1 cellular context compared by ENCODE assay signal in the genomic region with DNA sequence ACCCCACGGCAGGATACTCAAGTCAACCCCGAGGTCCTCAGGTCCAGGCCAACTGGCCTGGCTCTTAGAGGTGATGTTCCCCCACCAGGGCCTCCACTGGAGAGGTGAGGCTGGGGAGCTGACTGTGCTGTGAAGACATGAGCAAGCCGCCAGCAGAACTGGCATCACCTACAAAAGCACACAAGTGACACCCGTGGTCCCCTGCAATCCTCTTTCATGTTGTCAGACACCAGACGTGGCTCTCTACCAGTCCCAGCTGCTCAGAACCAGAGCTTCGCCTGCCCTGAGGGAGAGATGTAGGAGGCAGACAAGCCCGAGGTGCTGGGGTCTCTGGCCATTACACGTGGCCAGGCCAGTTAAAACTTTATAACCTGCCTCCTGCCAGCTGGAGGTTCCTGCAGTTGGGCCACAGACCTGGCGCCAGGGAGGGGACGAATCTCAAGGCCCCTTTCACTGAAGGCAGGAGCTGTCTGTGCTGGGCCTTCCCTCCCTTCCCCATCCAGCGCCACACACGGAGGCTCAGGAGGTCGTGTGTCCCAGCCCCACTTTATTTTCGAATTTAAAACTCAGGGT.
TF ChIP-seq lines count a peak whose summit lies in the region.

No MANE protein-coding gene starts in this region.

TF ChIP-seq in WTC11, 78 proteins besides CTCF, POLR2A, EP300 and RAD21 (continued from another document):
- TF ChIP-seq, protein P1, sequence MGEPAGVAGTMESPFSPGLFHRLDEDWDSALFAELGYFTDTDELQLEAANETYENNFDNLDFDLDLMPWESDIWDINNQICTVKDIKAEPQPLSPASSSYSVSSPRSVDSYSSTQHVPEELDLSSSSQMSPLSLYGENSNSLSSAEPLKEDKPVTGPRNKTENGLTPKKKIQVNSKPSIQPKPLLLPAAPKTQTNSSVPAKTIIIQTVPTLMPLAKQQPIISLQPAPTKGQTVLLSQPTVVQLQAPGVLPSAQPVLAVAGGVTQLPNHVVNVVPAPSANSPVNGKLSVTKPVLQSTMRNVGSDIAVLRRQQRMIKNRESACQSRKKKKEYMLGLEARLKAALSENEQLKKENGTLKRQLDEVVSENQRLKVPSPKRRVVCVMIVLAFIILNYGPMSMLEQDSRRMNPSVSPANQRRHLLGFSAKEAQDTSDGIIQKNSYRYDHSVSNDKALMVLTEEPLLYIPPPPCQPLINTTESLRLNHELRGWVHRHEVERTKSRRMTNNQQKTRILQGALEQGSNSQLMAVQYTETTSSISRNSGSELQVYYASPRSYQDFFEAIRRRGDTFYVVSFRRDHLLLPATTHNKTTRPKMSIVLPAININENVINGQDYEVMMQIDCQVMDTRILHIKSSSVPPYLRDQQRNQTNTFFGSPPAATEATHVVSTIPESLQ (CRISPR knock-in tag; IDR thresholded peaks at IDR 0.05), result no peak
- 0 out of 2 replicates have a peak, but pooled peaks have one; percentile 33 for TF ChIP-seq CREM (CRISPR knock-in tag; IDR thresholded peaks at IDR 0.05)
- TF ChIP-seq, protein P2, sequence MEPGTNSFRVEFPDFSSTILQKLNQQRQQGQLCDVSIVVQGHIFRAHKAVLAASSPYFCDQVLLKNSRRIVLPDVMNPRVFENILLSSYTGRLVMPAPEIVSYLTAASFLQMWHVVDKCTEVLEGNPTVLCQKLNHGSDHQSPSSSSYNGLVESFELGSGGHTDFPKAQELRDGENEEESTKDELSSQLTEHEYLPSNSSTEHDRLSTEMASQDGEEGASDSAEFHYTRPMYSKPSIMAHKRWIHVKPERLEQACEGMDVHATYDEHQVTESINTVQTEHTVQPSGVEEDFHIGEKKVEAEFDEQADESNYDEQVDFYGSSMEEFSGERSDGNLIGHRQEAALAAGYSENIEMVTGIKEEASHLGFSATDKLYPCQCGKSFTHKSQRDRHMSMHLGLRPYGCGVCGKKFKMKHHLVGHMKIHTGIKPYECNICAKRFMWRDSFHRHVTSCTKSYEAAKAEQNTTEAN (CRISPR knock-in tag; IDR thresholded peaks at IDR 0.05), result no peak
- TF ChIP-seq, protein P3, sequence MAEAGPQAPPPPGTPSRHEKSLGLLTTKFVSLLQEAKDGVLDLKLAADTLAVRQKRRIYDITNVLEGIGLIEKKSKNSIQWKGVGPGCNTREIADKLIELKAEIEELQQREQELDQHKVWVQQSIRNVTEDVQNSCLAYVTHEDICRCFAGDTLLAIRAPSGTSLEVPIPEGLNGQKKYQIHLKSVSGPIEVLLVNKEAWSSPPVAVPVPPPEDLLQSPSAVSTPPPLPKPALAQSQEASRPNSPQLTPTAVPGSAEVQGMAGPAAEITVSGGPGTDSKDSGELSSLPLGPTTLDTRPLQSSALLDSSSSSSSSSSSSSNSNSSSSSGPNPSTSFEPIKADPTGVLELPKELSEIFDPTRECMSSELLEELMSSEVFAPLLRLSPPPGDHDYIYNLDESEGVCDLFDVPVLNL (CRISPR knock-in tag; IDR thresholded peaks at IDR 0.05; ENCODE audit: borderline replicate concordance, low read depth), result no peak
